Comparison of ENCODE assay signal across 14 cellular contexts in genomic region chr6:10591411-10592160, GRCh38.
"Had no signal": no experiment of that assay in that cellular context is flagged by ENCODE, and none has a peak within 500 bp of the region (broad histone marks: within the 10 kb centered on the region; RNA-seq: fewer than 3 reads in every experiment).

No MANE protein-coding gene starts in this region.

- H3K36me3 ChIP-seq: gastrocnemius medialis, neutrophil, right atrium auricular region, WERI-Rb-1 had no signal

- H3K4me1 ChIP-seq: gastrocnemius medialis had no signal

- H3K9me3 ChIP-seq: gastrocnemius medialis, neutrophil, right atrium auricular region had no signal

- H3K27ac ChIP-seq: gastrocnemius medialis, neutrophil, right atrium auricular region, WERI-Rb-1 had no signal

- ATAC-seq: activated CD8-positive, alpha-beta T cell treated with anti-CD3 and anti-CD28 coated beads, Interleukin-2, amount 10 ng/mL, durations not matched to agents 7 days and 5 days; gastrocnemius medialis had no signal

- H3K4me3 ChIP-seq: gastrocnemius medialis, lung, right atrium auricular region, smooth muscle cell had no signal

- H3K27me3 ChIP-seq: neutrophil, right atrium auricular region had no signal

- DNase-seq: activated CD4-positive, alpha-beta T cell treated with anti-CD3 and anti-CD28 coated beads for 48 hours; activated CD8-positive, alpha-beta memory T cell treated with anti-CD3 and anti-CD28 coated beads, Interleukin-2, amount 50 U/mL, for 48 hours; activated CD8-positive, alpha-beta T cell treated with anti-CD3 and anti-CD28 coated beads, Interleukin-2, amount 10 ng/mL, durations not matched to agents 7 days and 5 days; effector CD4-positive, alpha-beta T cell; gastrocnemius medialis; midbrain; naive B cell; stimulated activated naive CD4-positive, alpha-beta T cell treated with Interleukin-2 at 50 U/mL for 16 hours; T-helper 1 cell; WERI-Rb-1 had no signal

- H3K4me2 ChIP-seq: smooth muscle cell had no signal
